ENCODE assay signal across 9 cellular contexts in genomic region chrX:132216283-132216682, GRCh38. TPM values are rescaled to one million over a fixed set of nuclear protein-coding genes. Genes with fewer than 3 reads are reported as not detected.
A peak's percentile ranks its signal among the peaks of the same experiment; 100 is the strongest.
DNase-seq lines count a peak whose midpoint lies in the region; TF ChIP-seq lines count a peak whose summit lies in the region.
"Had no signal": no experiment of that assay in that cellular context is flagged by ENCODE, and none has a peak within 500 bp of the region (broad histone marks: within the 10 kb centered on the region; RNA-seq: fewer than 3 reads in every experiment).

No MANE protein-coding gene starts in this region.

- WGBS in HUES64: 14% methylated on average over 1 of the region's 8 CpGs

- no peaks in the 10 kb centered on the region for H3K9me3 ChIP-seq in A673 (ENCODE audit: low read depth, low read length, poor library complexity, severe bottlenecking)
- H3K9me3 ChIP-seq in HUES64 (ENCODE audit: insufficient read depth, low read depth, low read length): no peaks in the 10 kb centered on the region
- H3K9me3 ChIP-seq in mucosa of rectum (ENCODE audit: control insufficient read depth in 2 of 2, low read length in 2 of 2): no peaks in the 10 kb centered on the region

- H3K4me3 ChIP-seq in A673 (ENCODE audit: low read depth, low read length, poor library complexity, severe bottlenecking) (peak overlapping the region; percentile 68), HUES64 (ENCODE audit: low read length) (peak overlapping the region; percentile 93), astrocyte of the cerebellum (ENCODE audit: low read depth, low read length) (peak overlapping the region; percentile 64), mucosa of rectum (ENCODE audit: low read length in 2 of 2) (peak overlapping the region; percentile 85 to 88)

- in situ Hi-C loops in astrocyte of the cerebellum (cut with HindIII; ENCODE audit: low sequenced_read_pairs): no loop called here

- peak overlapping the region; percentile 84; the same call in 1 of the 2 replicates for H3K9ac ChIP-seq in HUES64 (ENCODE audit: low read depth, low read length)
- H3K9ac ChIP-seq in mucosa of rectum (ENCODE audit: low read depth in 1 of 2, low read length in 2 of 2): no peak overlapping the region

- H3K36me3 ChIP-seq in A673 (ENCODE audit: insufficient read depth, low read length, poor library complexity, severe bottlenecking) (peaks cover 8% of the 10 kb centered on the region), HUES64 (ENCODE audit: insufficient read depth, low read length) (peaks cover 35% of the 10 kb centered on the region), mucosa of rectum (ENCODE audit: control insufficient read depth in 2 of 2, insufficient read depth in 2 of 2, low read length in 2 of 2) (peaks cover 2 to 7% of the 10 kb centered on the region in 2 donors)

- no peak overlapping the region for H3K27ac ChIP-seq in A673 (ENCODE audit: low read depth, low read length, poor library complexity, severe bottlenecking)
- no peak overlapping the region for H3K27ac ChIP-seq in HUES64 (ENCODE audit: low read depth, low read length)
- H3K27ac ChIP-seq in mucosa of rectum (ENCODE audit: low read depth in 2 of 2, low read length in 2 of 2): peak overlapping the region in 1 of 2 donors; percentile 92

- peak; percentile 13 for DNase-seq in A673 (ENCODE audit: low spot score)
- no peak for DNase-seq in astrocyte of the cerebellum (ENCODE audit: low read depth)
- DNase-seq in NCI-H226: no peak
- DNase-seq in RPMI8226: no peak
- no peak for DNase-seq in NCI-H446 treated with DMSO at 0.1 percent for 48 hours (lab: John Stamatoyannopoulos, UW)
- no peak for DNase-seq in HK-2 (ENCODE audit: unreplicated experiment)
- DNase-seq: SHP77 had no signal

- TF ChIP-seq CTCF in A673 (conservative IDR thresholded peaks at IDR 0.05; ENCODE audit: low read depth, low read length) (no peak), astrocyte of the cerebellum (IDR thresholded peaks at IDR 0.05; ENCODE audit: low read depth, low read length, missing control alignments) (no peak)

- intact Hi-C loops in A673 (cut with micrococcal nuclease; ENCODE audit: unreplicated experiment): loop anchor here (5.0 kb wide), 1 partner anchor 389 kb away; no protein-coding TSS in a partner anchor

- H3K4me1 ChIP-seq in A673 (ENCODE audit: insufficient read depth, low read length, poor library complexity, severe bottlenecking) (peaks cover 5% of the 10 kb centered on the region), HUES64 (ENCODE audit: insufficient read depth, low read length) (peaks cover 8% of the 10 kb centered on the region), mucosa of rectum (ENCODE audit: control insufficient read depth in 2 of 2, insufficient read depth in 2 of 2, low read length in 2 of 2) (peaks cover 4% of the 10 kb centered on the region in 2 donors)

- BruUV-seq in A673 (replicated peaks; lab: Mats Ljungman, UMichigan): no TSS peak

- H3K27me3 ChIP-seq in A673 (replicated peaks; ENCODE audit: insufficient read depth, low read depth, low read length, poor library complexity) (no peaks in the 10 kb centered on the region), HUES64 (ENCODE audit: insufficient read depth, low read length) (no peaks in the 10 kb centered on the region), mucosa of rectum (ENCODE audit: control insufficient read depth in 2 of 2, insufficient read depth in 2 of 2, low read length in 2 of 2) (no peaks in the 10 kb centered on the region)

- CTCF ChIA-PET in A673 (lab: Charles Lee): no interaction called here

- POLR2A ChIA-PET in A673 (lab: Charles Lee; ENCODE audit: low non-redundant PET): no interaction called here

RNA-seq across cellular contexts. Expression of gene RAP2C, which starts 3.0 kb away (rescaled TPM):
- total RNA-seq in A673 (2021): 20.8 and 21.4 TPM in 2 replicates
- 21.3 TPM for polyA plus RNA-seq in HUES64 (2013, experiment 1 of 2)
- polyA plus RNA-seq in HUES64 (2013, experiment 2 of 2): 22.4 TPM
